In genomic region chr6:33201935-33202334, GRCh38 we compare ENCODE assay signal across 8 cellular contexts. TPM values are rescaled to one million over a fixed set of nuclear protein-coding genes. Genes with fewer than 3 reads are reported as not detected.
DNase-seq lines count a peak whose midpoint lies in the region; ATAC-seq and TF ChIP-seq lines count a peak whose summit lies in the region.

No MANE protein-coding gene starts in this region.

- peak overlapping the region; percentile 96 for H3K9ac ChIP-seq in neural cell (ENCODE audit: low read length)

- no peaks in the 10 kb centered on the region for H3K9me2 ChIP-seq in neural cell (ENCODE audit: insufficient read depth, low read length)

- TF ChIP-seq EP300 in neural cell (conservative IDR thresholded peaks at IDR 0.05; ENCODE audit: poor library complexity, severe bottlenecking), result no peak

- H3K4me3 ChIP-seq in BJ (ENCODE audit: low read depth, low read length), result peak overlapping the region; percentile 78
- H3K4me3 ChIP-seq in MG63, result peak overlapping the region; percentile 96
- peak overlapping the region in 48 of 59 donors; percentile 66 to 99 (median 87) for H3K4me3 ChIP-seq in dorsolateral prefrontal cortex
- peak overlapping the region; percentile 92 for H3K4me3 ChIP-seq in neural cell (ENCODE audit: low read length)

- H3K9me3 ChIP-seq in MG63 (no peaks in the 10 kb centered on the region), neural cell (ENCODE audit: low read length) (no peaks in the 10 kb centered on the region)

- H3K36me3 ChIP-seq in BJ (ENCODE audit: control insufficient read depth, insufficient read depth, low read length) (peaks cover 18% of the 10 kb centered on the region), MG63 (peaks cover 74% of the 10 kb centered on the region), neural cell (ENCODE audit: insufficient read depth, low read length) (peaks cover 6% of the 10 kb centered on the region)

- H3F3A ChIP-seq in neural cell (ENCODE audit: insufficient read depth, low read length, poor library complexity, severe bottlenecking), result no peaks in the 10 kb centered on the region

- no peak for DNase-seq in BJ (ENCODE audit: low read depth)
- no peak for DNase-seq in MG63
- DNase-seq in dorsolateral prefrontal cortex, result no peak
- DNase-seq in GF-D8 (lab: John Stamatoyannopoulos, UW), result no peak
- DNase-seq in stimulated activated CD4-positive, alpha-beta T cell treated with anti-CD3 and anti-CD28 coated beads, Interleukin-4, amount 100 ng/mL, for 24 hours, result no peak
- DNase-seq in C1 segment of cervical spinal cord (lab: John Stamatoyannopoulos, UW), result no peak

- intact Hi-C loops in dorsolateral prefrontal cortex (cut with DNase I), result loop anchor here (2.0 to 10.0 kb wide), 3 partner anchors 47 to 1237 kb away; no protein-coding TSS in a partner anchor

- H4K20me1 ChIP-seq in neural cell (ENCODE audit: insufficient read depth), result no peaks in the 10 kb centered on the region

- H2AFZ ChIP-seq in neural cell (ENCODE audit: low read depth, low read length), result no peak overlapping the region

- no peak overlapping the region for H3K27ac ChIP-seq in dorsolateral prefrontal cortex
- no peak overlapping the region for H3K27ac ChIP-seq in neural cell (ENCODE audit: low read length)

- TF ChIP-seq CTCF in BJ (IDR thresholded peaks at IDR 0.05; ENCODE audit: insufficient read depth, low read depth, low read length) (no peak), dorsolateral prefrontal cortex (IDR thresholded peaks at IDR 0.05 in 54 of 56, conservative IDR thresholded peaks at IDR 0.05 in 2 of 56; ENCODE audit: low read depth in 1 of 56, partially characterized antibody in 56 of 56) (no peak), neural cell (IDR thresholded peaks at IDR 0.05; ENCODE audit: poor library complexity, severe bottlenecking) (no peak)

- POLR2A ChIA-PET in BJ (lab: Charles Lee), result no interaction called here

- H3K4me2 ChIP-seq in neural cell (ENCODE audit: low read length), result peak overlapping the region; percentile 99

- TF ChIP-seq RAD21 in neural cell (conservative IDR thresholded peaks at IDR 0.05), result no peak

- H3K27me3 ChIP-seq in BJ (ENCODE audit: control insufficient read depth, insufficient read depth, low read length) (no peaks in the 10 kb centered on the region), MG63 (no peaks in the 10 kb centered on the region), dorsolateral prefrontal cortex (no peaks in the 10 kb centered on the region), neural cell (ENCODE audit: insufficient read depth, low read depth, low read length) (no peaks in the 10 kb centered on the region)

- ATAC-seq in GM18867 (IDR thresholded peaks at IDR 0.05; ENCODE audit: unreplicated experiment), result no peak

- peaks cover 34% of the 10 kb centered on the region for H3K79me2 ChIP-seq in neural cell (replicated peaks; ENCODE audit: insufficient read depth, low read length)

- CTCF ChIA-PET in BJ (lab: Yijun Ruan, JAX), result no interaction called here

TF ChIP-seq in neural cell, 6 proteins besides CTCF, POLR2A, EP300 and RAD21:
- TF ChIP-seq REST (IDR thresholded peaks at IDR 0.05; ENCODE audit: borderline replicate concordance), result no peak
- TF ChIP-seq TAF1 (IDR thresholded peaks at IDR 0.05; ENCODE audit: low read depth), result no peak
- no peak for TF ChIP-seq MXI1 (conservative IDR thresholded peaks at IDR 0.05; ENCODE audit: poor library complexity, severe bottlenecking)
- TF ChIP-seq SMC3 (conservative IDR thresholded peaks at IDR 0.05; ENCODE audit: poor library complexity), result no peak
- TF ChIP-seq EZH2 (IDR thresholded peaks at IDR 0.05; ENCODE audit: borderline replicate concordance, insufficient read depth, low read length, poor library complexity, severe bottlenecking), result no peak
- no peak for TF ChIP-seq POLR2AphosphoS5 (IDR thresholded peaks at IDR 0.05)

RNA-seq across cellular contexts. Expression of gene SLC39A7, which starts 1.3 kb away (rescaled TPM):
- 116 and 151 TPM in 2 replicates for polyA plus RNA-seq in BJ (2011; rRNA removed)
- 55.6 and 60.2 TPM in 2 replicates for polyA minus RNA-seq in BJ (2011; rRNA and poly(A)+ RNA removed)
- 397 and 459 TPM in 2 replicates for total RNA-seq in MG63 (2014; rRNA removed; shearing (Covaris generic); ENCODE audit: low replicate concordance)
- 10 to 100 TPM; 23.7 to 48.3 (median 35.6) TPM for total RNA-seq in dorsolateral prefrontal cortex
- polyA plus RNA-seq in neural cell, result 99.8 and 120 TPM in 2 replicates
- polyA minus RNA-seq in neural cell, result 54.2 and 63.1 TPM in 2 replicates

RNA-seq across cellular contexts. Expression of gene RXRB, which starts 1.5 kb away (rescaled TPM):
- polyA plus RNA-seq in BJ (2011; rRNA removed), result 51.3 and 67.9 TPM in 2 replicates
- 33.7 and 56.1 TPM in 2 replicates for polyA minus RNA-seq in BJ (2011; rRNA and poly(A)+ RNA removed)
- 43.6 and 58.8 TPM in 2 replicates for total RNA-seq in MG63 (2014; rRNA removed; shearing (Covaris generic); ENCODE audit: low replicate concordance)
- total RNA-seq in dorsolateral prefrontal cortex, result 10 to 100 TPM; 47.2 to 81.0 (median 62.9) TPM
- polyA plus RNA-seq in neural cell, result 60.7 and 71.2 TPM in 2 replicates
- 27.0 and 29.8 TPM in 2 replicates for polyA minus RNA-seq in neural cell

RNA-seq across cellular contexts. Expression of gene HSD17B8, which starts 2.5 kb away (rescaled TPM):
- polyA plus RNA-seq in BJ (2011; rRNA removed) (2.1 and 3.4 TPM in 2 replicates), neural cell (7.3 and 10.3 TPM in 2 replicates)
- polyA minus RNA-seq in BJ (2011; rRNA and poly(A)+ RNA removed), result 0.41 and 0.47 TPM in 2 replicates
- not detected in 2 replicates for total RNA-seq in MG63 (2014; rRNA removed; shearing (Covaris generic); ENCODE audit: low replicate concordance)
- total RNA-seq in dorsolateral prefrontal cortex, result 10 to 100 TPM in 2 of 120 experiments, 1 to 10 TPM in 118; 2.0 to 15.0 (median 5.2) TPM
- polyA minus RNA-seq in neural cell, result 2.2 and 3.4 TPM in 2 replicates

RNA-seq across cellular contexts. Expression of gene RING1, which starts 6.4 kb away (rescaled TPM):
- 24.4 and 36.6 TPM in 2 replicates for polyA plus RNA-seq in BJ (2011; rRNA removed)
- 15.1 and 25.0 TPM in 2 replicates for polyA minus RNA-seq in BJ (2011; rRNA and poly(A)+ RNA removed)
- 77.7 and 171 TPM in 2 replicates for total RNA-seq in MG63 (2014; rRNA removed; shearing (Covaris generic); ENCODE audit: low replicate concordance)
- 10 to 100 TPM; 36.6 to 62.1 (median 48.0) TPM for total RNA-seq in dorsolateral prefrontal cortex
- 107 and 121 TPM in 2 replicates for polyA plus RNA-seq in neural cell
- polyA minus RNA-seq in neural cell, result 35.7 and 36.8 TPM in 2 replicates

RNA-seq across cellular contexts. Expression of gene COL11A2, which starts 9.7 kb away (rescaled TPM):
- 0.55 and 0.91 TPM in 2 replicates for polyA plus RNA-seq in BJ (2011; rRNA removed)
- not detected in 2 replicates for polyA minus RNA-seq in BJ (2011; rRNA and poly(A)+ RNA removed)
- 0.99 and 2.6 TPM in 2 replicates for total RNA-seq in MG63 (2014; rRNA removed; shearing (Covaris generic); ENCODE audit: low replicate concordance)
- total RNA-seq in dorsolateral prefrontal cortex, result 10 to 100 TPM in 31 of 120 experiments, 1 to 10 TPM in 89; 3.6 to 21.1 (median 8.3) TPM
- 9.8 and 20.2 TPM in 2 replicates for polyA plus RNA-seq in neural cell
- polyA minus RNA-seq in neural cell, result 2.0 and 2.7 TPM in 2 replicates
